ENCODE assay signal across 8 cellular contexts in the genomic region with DNA sequence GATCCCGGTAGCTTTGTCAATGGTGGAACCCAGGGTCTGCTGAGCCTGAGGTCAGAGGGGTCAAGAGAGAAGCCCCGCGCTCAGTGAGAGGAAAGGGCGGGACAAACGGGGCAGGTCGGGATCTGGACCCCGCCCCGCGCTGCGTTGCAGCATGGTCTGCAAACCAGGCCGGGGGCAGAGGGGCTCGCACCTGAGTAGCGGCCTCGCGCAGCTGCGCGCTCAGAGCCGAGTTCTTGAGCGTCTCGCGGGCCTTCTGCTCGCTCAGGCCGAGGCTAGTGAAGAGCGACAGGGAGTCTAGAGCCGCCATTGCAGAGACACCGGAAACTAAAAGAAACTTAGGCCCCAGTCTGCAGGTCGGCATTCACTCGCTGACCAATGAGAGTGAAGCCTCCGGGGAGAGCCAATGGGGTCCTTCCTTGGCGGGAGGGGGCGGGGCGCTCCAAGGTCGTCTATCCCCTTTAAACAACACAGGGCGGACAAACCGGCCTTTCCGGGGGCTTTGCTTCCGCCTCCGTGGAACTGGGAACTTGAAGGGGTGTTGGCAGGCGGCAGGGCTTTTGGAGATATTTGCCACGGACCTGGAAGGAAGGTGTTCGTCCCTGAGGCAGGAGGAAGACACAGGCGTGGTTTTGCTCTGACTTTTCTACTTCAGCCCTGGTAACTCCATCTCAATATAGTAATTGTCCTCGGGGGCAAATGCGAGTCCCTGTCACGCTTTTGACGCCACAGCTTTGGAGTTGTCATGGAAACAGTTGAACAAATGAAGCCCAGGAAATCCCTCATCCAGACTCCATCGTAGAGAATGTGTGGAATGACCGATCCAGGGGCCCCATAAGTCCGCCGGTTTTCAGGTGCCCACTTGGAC. TPM values are rescaled to one million over a fixed set of nuclear protein-coding genes. Genes with fewer than 3 reads are reported as not detected.
DNase-seq lines count a peak whose midpoint lies in the region; ATAC-seq, FAIRE-seq and TF ChIP-seq lines count a peak whose summit lies in the region.

Gene QARS1, minus strand, starts transcription at position 331 of the 865 bp plus-strand sequence. Its CDS starts 24 bp downstream, at position 307.

- dilution Hi-C loops in endothelial cell of umbilical vein (cut with MboI; ENCODE audit: extremely low pct_ligation_motif_present, low sequenced_read_pairs), result no loop called here

- H3K9me1 ChIP-seq in endothelial cell of umbilical vein (replicated peaks; ENCODE audit: control insufficient read depth, extremely low read depth, insufficient read depth, low read length), result no peaks in the 10 kb centered on the region

- peak; percentile 100 for FAIRE-seq in endothelial cell of umbilical vein (lab: Jason Lieb, UNC)

- CTCF ChIA-PET in endothelial cell of umbilical vein (lab: Charles Lee), result interaction anchor here (3.6 kb wide), 1 partner anchor 11 kb away, joined by 22 read pairs; the partner anchor contains the start of gene QRICH1

- intact Hi-C loops in endothelial cell of umbilical vein (cut with micrococcal nuclease), result loop anchor here (1.0 to 2.0 kb wide), 4 partner anchors 10 to 345 kb away; partner anchors contain the start of genes LAMB2, QRICH1 and USP19

- H3K9ac ChIP-seq in endothelial cell of umbilical vein (replicated peaks; ENCODE audit: extremely low read depth, insufficient read depth, low read length), result peak within 1 kb of the TSS; percentile 85

- peak within 1 kb of the TSS; percentile 90 for H3K4me2 ChIP-seq in endothelial cell of umbilical vein (ENCODE audit: insufficient read depth, low read length)

- TSS peak; percentile 93 for BruUV-seq in endothelial cell of umbilical vein (replicated peaks; lab: Mats Ljungman, UMichigan)

- ATAC-seq in GM21423 (IDR thresholded peaks at IDR 0.05; ENCODE audit: unreplicated experiment), result peak; percentile 92

- POLR2A ChIA-PET in endothelial cell of umbilical vein (lab: Charles Lee), result interaction anchor here (1.1 kb wide), 1 partner anchor 10 kb away, joined by 3 read pairs; the partner anchor contains the start of gene QRICH1

- H3K4me1 ChIP-seq in endothelial cell of umbilical vein (ENCODE audit: control insufficient read depth, extremely low read depth, insufficient read depth, low read length), result peaks cover 9% of the 10 kb centered on the region

- in situ Hi-C loops in Caki2 (cut with HindIII; ENCODE audit: low pct_unique_long_range_greater_than_20kb, low sequenced_read_pairs), result no loop called here

- no peaks in the 10 kb centered on the region for H3K9me3 ChIP-seq in endothelial cell of umbilical vein (replicated peaks; ENCODE audit: control insufficient read depth, insufficient read depth, low read length)

- peaks cover 8% of the 10 kb centered on the region for H3K79me2 ChIP-seq in endothelial cell of umbilical vein (ENCODE audit: control insufficient read depth, insufficient read depth, low read length)

- no peaks in the 10 kb centered on the region for H3K27me3 ChIP-seq in endothelial cell of umbilical vein (ENCODE audit: control insufficient read depth in 2 of 2, insufficient read depth in 2 of 2, low read length in 2 of 2)

- DNase-seq in Caki2 (ENCODE audit: low read depth) (peak; percentile 87), HuH-7.5 (ENCODE audit: low spot score) (peak; percentile 99), OCI-M1 (lab: John Stamatoyannopoulos, UW) (peak; percentile 90), activated T-cell treated with anti-CD3 and anti-CD28 coated beads for 1 hour (ENCODE audit: low read depth) (peak; percentile 82), endothelial cell of umbilical vein (ENCODE audit: low read depth, low spot score) (peak; percentile 94), middle frontal gyrus (ENCODE audit: extremely low spot score, low spot score) (peak; percentile 88)
- peak; percentile 73 to 77 for DNase-seq in stimulated activated CD8-positive, alpha-beta memory T cell treated with anti-CD3 and anti-CD28 coated beads, Interleukin-2, amount 100 ng/mL, for 1 hour (ENCODE audit: low read depth in 2 of 2)

- no peaks in the 10 kb centered on the region for H4K20me1 ChIP-seq in endothelial cell of umbilical vein (replicated peaks; ENCODE audit: control insufficient read depth, extremely low read depth, insufficient read depth, low read length)

- H3K4me3 ChIP-seq in endothelial cell of umbilical vein (replicated peaks in 1 of 3; ENCODE audit: insufficient read depth in 1 of 3, low read depth in 1 of 3, low read length in 3 of 3), result peak within 1 kb of the TSS; percentile 67 to 90 (median 85)

- no peak for TF ChIP-seq CTCF in endothelial cell of umbilical vein (IDR thresholded peaks at IDR 0.05; ENCODE audit: extremely low read depth in 1 of 2, insufficient read depth in 1 of 2, low read depth in 1 of 2, low read length in 2 of 2)

- H3K27ac ChIP-seq in endothelial cell of umbilical vein (ENCODE audit: insufficient read depth, low read depth, low read length), result peak within 1 kb of the TSS; percentile 72

- TF ChIP-seq POLR2A in endothelial cell of umbilical vein (IDR thresholded peaks at IDR 0.05; ENCODE audit: low read depth, low read length), result peak; percentile 90

- H3K36me3 ChIP-seq in endothelial cell of umbilical vein (ENCODE audit: control insufficient read depth in 2 of 2, extremely low read depth in 1 of 2, insufficient read depth in 2 of 2, low read length in 2 of 2), result peaks cover 6 to 33% of the 10 kb centered on the region in 2 experiments

- H2AFZ ChIP-seq in endothelial cell of umbilical vein (ENCODE audit: low read depth, low read length), result peak within 1 kb of the TSS; percentile 85

TF ChIP-seq in endothelial cell of umbilical vein, 7 proteins besides CTCF, POLR2A, EP300 and RAD21:
- TF ChIP-seq EZH2 (IDR thresholded peaks at IDR 0.05; ENCODE audit: borderline replicate concordance, low read depth, low read length, severe bottlenecking) (no peak), POLR2AphosphoS5 (IDR thresholded peaks at IDR 0.05; ENCODE audit: insufficient read depth, low read depth, low read length) (peak; percentile 87), JUN (IDR thresholded peaks at IDR 0.05; ENCODE audit: borderline replicate concordance, insufficient read depth, insufficient read length, low read depth) (no peak)

RNA-seq across cellular contexts. Expression of gene QARS1, which starts in this region (rescaled TPM):
- 241 and 326 TPM in 2 replicates for total RNA-seq in Caki2 (2014; rRNA removed; shearing (Covaris generic); ENCODE audit: low replicate concordance)
- total RNA-seq in endothelial cell of umbilical vein, result 261 and 285 TPM in 2 replicates
- 434 and 477 TPM in 2 replicates for polyA plus RNA-seq in endothelial cell of umbilical vein
- 308 and 315 TPM in 2 replicates for polyA plus RNA-seq in endothelial cell of umbilical vein (2011; cell fraction: cytosol; rRNA removed)
- polyA plus RNA-seq in endothelial cell of umbilical vein (2011; cell fraction: nucleus; rRNA removed), result 681 and 803 TPM in 2 replicates
- 288 and 313 TPM in 2 replicates for polyA plus RNA-seq in endothelial cell of umbilical vein (2012)
- 280 and 284 TPM in 2 replicates for polyA minus RNA-seq in endothelial cell of umbilical vein
- 116 TPM for polyA minus RNA-seq in endothelial cell of umbilical vein (2011; cell fraction: cytosol; rRNA and poly(A)+ RNA removed)
- 156 and 170 TPM in 2 replicates for polyA minus RNA-seq in endothelial cell of umbilical vein (2011; cell fraction: nucleus; rRNA and poly(A)+ RNA removed)

Comparison
In these comparisons a context has a peak if more than half of its experiments do, and no peak if none do; other contexts are left out.
1. Peak in every context shown above with its lines: DNase-seq, ATAC-seq, H3K4me3 ChIP-seq and H3K27ac ChIP-seq.